Comparison of ENCODE assay signal across 1 cellular context in the genomic region with DNA sequence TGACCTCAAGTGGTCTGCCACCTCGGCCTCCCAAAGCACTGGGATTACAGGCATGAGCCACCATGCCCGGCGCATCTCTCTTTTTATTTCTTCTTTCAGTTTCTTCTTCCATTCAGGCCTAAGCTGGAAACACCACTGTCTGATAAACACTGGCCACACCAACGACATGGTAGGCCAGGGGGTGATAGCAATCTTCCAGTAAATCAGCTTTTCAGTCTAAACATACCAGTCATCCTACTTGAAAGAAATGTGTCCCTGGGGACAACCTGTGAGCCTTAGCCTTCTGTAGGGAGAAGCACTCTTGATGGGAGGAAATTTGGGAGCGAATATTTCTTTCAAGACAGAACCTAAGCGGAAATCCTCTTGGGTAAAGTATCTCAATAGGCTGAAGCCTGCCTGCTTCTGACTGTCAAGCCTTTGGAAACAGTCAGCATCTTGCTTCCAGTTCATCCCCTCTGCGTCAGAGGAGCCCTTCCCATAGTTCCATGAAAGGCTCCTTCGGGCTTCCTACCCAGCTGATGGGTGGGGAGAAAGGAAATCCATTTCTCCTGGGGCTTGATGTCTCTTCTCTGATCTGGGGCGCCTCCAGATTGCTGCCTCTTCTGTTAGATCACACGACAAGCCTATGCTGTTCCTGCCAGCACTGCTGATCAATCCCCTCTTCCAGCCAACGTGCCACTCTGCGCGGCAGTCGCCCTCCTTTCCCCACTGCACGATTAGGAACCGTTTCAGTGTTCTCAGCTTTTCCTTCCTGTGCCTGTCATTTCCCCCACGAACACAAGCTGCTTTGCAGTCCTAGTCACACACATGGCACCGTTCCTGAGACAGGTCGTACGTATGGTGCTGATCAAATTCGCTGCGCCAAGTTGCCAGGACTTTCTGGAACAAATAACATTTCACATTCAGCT.
A peak's percentile ranks its signal among the peaks of the same experiment; 100 is the strongest.
TF ChIP-seq lines count a peak whose summit lies in the region.

No MANE protein-coding gene starts in this region.

TF ChIP-seq in HepG2, 621 proteins besides CTCF, POLR2A, EP300 and RAD21:
- no peak for TF ChIP-seq ZNF672 (CRISPR knock-in tag; IDR thresholded peaks at IDR 0.05)
- no peak for TF ChIP-seq MEIS1 (CRISPR knock-in tag; IDR thresholded peaks at IDR 0.05; ENCODE audit: borderline replicate concordance)
- TF ChIP-seq ZBTB38 (CRISPR knock-in tag; IDR thresholded peaks at IDR 0.05), result peak; percentile 60; the same call in 1 of the 2 replicates
TF ChIP-seq in HepG2: peak in this region for 1.
